Comparison of ENCODE assay signal across 21 cellular contexts in genomic region chr18:10064267-10064666, GRCh38.
DNase-seq lines count a peak whose midpoint lies in the region; ATAC-seq and TF ChIP-seq lines count a peak whose summit lies in the region.
"Had no signal": no experiment of that assay in that cellular context is flagged by ENCODE, and none has a peak within 500 bp of the region (broad histone marks: within the 10 kb centered on the region; RNA-seq: fewer than 3 reads in every experiment).

No MANE protein-coding gene starts in this region.

- H3K4ac ChIP-seq in mesenchymal stem cell (ENCODE audit: low read depth in 1 of 2, low read length in 2 of 2): peak overlapping the region in 1 of 2 experiments; percentile 45

- peak overlapping the region; percentile 34 for H3K4me3 Mint-ChIP-seq in glutamatergic neuron (ENCODE audit: unreplicated experiment)
- H3K4me3 Mint-ChIP-seq: CD14-positive monocyte had no signal

- H3K23ac ChIP-seq in mesenchymal stem cell (ENCODE audit: low read length in 2 of 2): peak overlapping the region in 1 of 2 experiments; percentile 11

- no peak overlapping the region for H3K14ac ChIP-seq in mesenchymal stem cell (ENCODE audit: low read length in 2 of 2)

- peak overlapping the region; percentile 86 for H3K27ac Mint-ChIP-seq in glutamatergic neuron (ENCODE audit: unreplicated experiment)
- H3K27ac Mint-ChIP-seq: CD14-positive monocyte had no signal

- H3K36me3 Mint-ChIP-seq in glutamatergic neuron (ENCODE audit: unreplicated experiment): no peaks in the 10 kb centered on the region
- H3K36me3 Mint-ChIP-seq: CD14-positive monocyte had no signal

- WGBS in mesenchymal stem cell: 97% methylated on average over 3 of the region's 3 CpGs

- H3K27ac ChIP-seq in mesenchymal stem cell (ENCODE audit: low read length, poor library complexity, severe bottlenecking): no peak overlapping the region
- H3K27ac ChIP-seq: Peyer's patch, SJSA1 had no signal

- peaks cover 7% of the 10 kb centered on the region for H3K4me1 ChIP-seq in mesenchymal stem cell (ENCODE audit: control insufficient read depth, insufficient read depth, low read depth, low read length)

- TF ChIP-seq CTCF in glutamatergic neuron (IDR thresholded peaks at IDR 0.05; ENCODE audit: partially characterized antibody, unreplicated experiment) (no peak), GM10248 (IDR thresholded peaks at IDR 0.05; ENCODE audit: control extremely low read depth, extremely low read depth, low read depth, missing control alignments) (no peak)

- H2AFZ ChIP-seq in mesenchymal stem cell (ENCODE audit: low read depth, low read length): no peak overlapping the region

- H3K27me3 Mint-ChIP-seq in glutamatergic neuron (ENCODE audit: unreplicated experiment): peaks cover 3% of the 10 kb centered on the region

- H2BK15ac ChIP-seq in mesenchymal stem cell (ENCODE audit: low read depth, poor library complexity, severe bottlenecking): peak overlapping the region; percentile 60

- ATAC-seq in stimulated activated naive CD8-positive, alpha-beta T cell treated with anti-CD3 and anti-CD28 coated beads, Interleukin-15, Interleukin-2, amounts not matched to agents 100 U/mL and 50 U/mL, for 24 hours: no peak
- ATAC-seq: GM12878 had no signal

- H3K27me3 ChIP-seq in mesenchymal stem cell (ENCODE audit: control insufficient read depth in 1 of 2, insufficient read depth in 1 of 2, low read length in 2 of 2): no peaks in the 10 kb centered on the region
- H3K27me3 ChIP-seq: Peyer's patch, SJSA1 had no signal

- CTCF ChIA-PET in GM10248 (lab: Yijun Ruan, JAX): interaction anchor here (1.8 kb wide), 1 partner anchor 12 kb away, joined by 5 read pairs; no protein-coding TSS in a partner anchor

- H4K91ac ChIP-seq in mesenchymal stem cell (ENCODE audit: low read length): peak overlapping the region; percentile 5

- no peaks in the 10 kb centered on the region for H3K79me1 ChIP-seq in mesenchymal stem cell (replicated peaks; ENCODE audit: low read length, poor library complexity, severe bottlenecking)

- no peak overlapping the region for H3K4me2 ChIP-seq in mesenchymal stem cell (ENCODE audit: low read length, poor library complexity, severe bottlenecking)

- peak; percentile 3 for DNase-seq in NCI-H1694 (lab: John Stamatoyannopoulos, UW)
- no peak for DNase-seq in NCI-H1694 treated with DMSO at 0.1 percent for 48 hours (lab: John Stamatoyannopoulos, UW)
- DNase-seq in NCI-H2196 treated with DMSO at 0.1 percent for 48 hours (lab: John Stamatoyannopoulos, UW; ENCODE audit: unreplicated experiment): peak; percentile 17
- DNase-seq in glutamatergic neuron: no peak
- no peak for DNase-seq in mesenchymal stem cell
- DNase-seq in NCI-H2107 (lab: John Stamatoyannopoulos, UW): no peak
- DNase-seq in GM10248 (ENCODE audit: extremely low spot score): no peak
- DNase-seq in stimulated activated naive CD8-positive, alpha-beta T cell treated with anti-CD3 and anti-CD28 coated beads, Interleukin-15, Interleukin-2, amounts not matched to agents 100 U/mL and 50 U/mL, for 24 hours: no peak
- DNase-seq: 8988T, AML-193, DMS79, KG1, NCI-H1092 treated with DMSO at 0.1 percent for 48 hours, NCI-H1436 treated with DMSO at 0.1 percent for 48 hours, NCI-H2081, NCI-H2227 treated with DMSO at 0.1 percent for 48 hours, NCI-H774, Peyer's patch had no signal

- H3K4me3 ChIP-seq in mesenchymal stem cell (ENCODE audit: insufficient read depth in 1 of 2, low read depth in 1 of 2, low read length in 2 of 2): no peak overlapping the region
- H3K4me3 ChIP-seq: GM12878, Peyer's patch, SJSA1 had no signal

- H3K18ac ChIP-seq in mesenchymal stem cell (ENCODE audit: low read depth in 1 of 2, low read length in 2 of 2): peak overlapping the region; percentile 7 to 46

- H2AK5ac ChIP-seq in mesenchymal stem cell (ENCODE audit: low read length, severe bottlenecking): no peak overlapping the region

- POLR2A ChIA-PET in GM10248 (lab: Yijun Ruan, JAX): no interaction called here

- peaks cover 5% of the 10 kb centered on the region for H3K9me3 Mint-ChIP-seq in glutamatergic neuron (ENCODE audit: unreplicated experiment)

- no peaks in the 10 kb centered on the region for H3K9me3 ChIP-seq in mesenchymal stem cell (ENCODE audit: control insufficient read depth, low read length)
- H3K9me3 ChIP-seq: Peyer's patch, SJSA1 had no signal

- peak overlapping the region; percentile 12 to 90 for H2BK12ac ChIP-seq in mesenchymal stem cell (ENCODE audit: low read length in 2 of 2)

- peak overlapping the region; percentile 16 for H4K8ac ChIP-seq in mesenchymal stem cell (ENCODE audit: low read length)

- no peak overlapping the region for H2BK5ac ChIP-seq in mesenchymal stem cell (ENCODE audit: low read depth, low read length, poor library complexity, severe bottlenecking)

- no peak overlapping the region for H2BK120ac ChIP-seq in mesenchymal stem cell (ENCODE audit: low read depth, low read length)

- no peak overlapping the region for H3K9ac ChIP-seq in mesenchymal stem cell (ENCODE audit: low read length)

- H3K36me3 ChIP-seq in mesenchymal stem cell (ENCODE audit: control insufficient read depth in 1 of 2, insufficient read depth in 2 of 2, low read depth in 1 of 2, low read length in 2 of 2): no peaks in the 10 kb centered on the region
- H3K36me3 ChIP-seq: Peyer's patch, SJSA1 had no signal

- peaks cover 56% of the 10 kb centered on the region for H3K4me1 Mint-ChIP-seq in glutamatergic neuron (ENCODE audit: low read depth, unreplicated experiment)

Comparison
In these comparisons a context has a peak if more than half of its experiments do, and no peak if none do; other contexts are left out.
1. DNase-seq: peak in NCI-H1694 (single experiment) and NCI-H2196 treated with DMSO at 0.1 percent for 48 hours (single experiment); none in NCI-H1694 treated with DMSO at 0.1 percent for 48 hours (single experiment), glutamatergic neuron (single experiment), mesenchymal stem cell (single experiment), NCI-H2107 (single experiment), GM10248 (single experiment) and stimulated activated naive CD8-positive, alpha-beta T cell treated with anti-CD3 and anti-CD28 coated beads, Interleukin-15, Interleukin-2, amounts not matched to agents 100 U/mL and 50 U/mL, for 24 hours (single experiment).